ENCODE assay signal across 8 cellular contexts in genomic region chr12:51950682-51951198, GRCh38. TPM values are rescaled to one million over a fixed set of nuclear protein-coding genes. Genes with fewer than 3 reads are reported as not detected.
DNase-seq lines count a peak whose midpoint lies in the region; ATAC-seq, FAIRE-seq and TF ChIP-seq lines count a peak whose summit lies in the region.

No MANE protein-coding gene starts in this region.

- H3K9me3 ChIP-seq in astrocyte (ENCODE audit: insufficient read depth, low read depth, low read length) (no peaks in the 10 kb centered on the region), tibial artery (no peaks in the 10 kb centered on the region)

- H3K36me3 ChIP-seq in astrocyte (ENCODE audit: insufficient read depth, low read length), result no peaks in the 10 kb centered on the region
- H3K36me3 ChIP-seq in tibial artery, result no peaks in the 10 kb centered on the region

- no peak for FAIRE-seq in astrocyte (lab: Jason Lieb, UNC)

- peak overlapping the region; percentile 93 for H2AFZ ChIP-seq in astrocyte (ENCODE audit: low read depth, low read length)

- 2 to 5% methylated on average over 5 of the region's 5 CpGs for WGBS in lower leg skin, 2 donors

- H3K36me3 Mint-ChIP-seq in activated CD4-positive, alpha-beta T cell treated with anti-CD3 and anti-CD28 coated beads, Interleukin-2, amount 10 ng/mL, durations not matched to agents 7 days and 5 days (ENCODE audit: low read depth), result no peaks in the 10 kb centered on the region
- H3K36me3 Mint-ChIP-seq in astrocyte (ENCODE audit: low read depth, unreplicated experiment), result peaks cover 3% of the 10 kb centered on the region

- peak overlapping the region; percentile 82 for H3K9ac ChIP-seq in astrocyte (ENCODE audit: low read length)

- H3K27me3 Mint-ChIP-seq in activated CD4-positive, alpha-beta T cell treated with anti-CD3 and anti-CD28 coated beads, Interleukin-2, amount 10 ng/mL, durations not matched to agents 7 days and 5 days, result peaks cover 36% of the 10 kb centered on the region
- peaks cover 36% of the 10 kb centered on the region for H3K27me3 Mint-ChIP-seq in astrocyte (ENCODE audit: low read depth, unreplicated experiment)

- intact Hi-C loops in lower leg skin (cut with DNase I; ENCODE audit: low total_unique reads), result no loop called here
- intact Hi-C loops in tibial artery (cut with DNase I; ENCODE audit: low total_unique reads), result no loop called here

- H3K27ac ChIP-seq in astrocyte (ENCODE audit: low read depth, low read length) (peak overlapping the region; percentile 31), tibial artery (peak overlapping the region; percentile 63 to 72)

- TF ChIP-seq POLR2A in lower leg skin (IDR thresholded peaks at IDR 0.05), result no peak

- H3K4me1 ChIP-seq in astrocyte (ENCODE audit: insufficient read depth, low read length) (peaks cover 11% of the 10 kb centered on the region), tibial artery (peaks cover 0 to 31% (median 22%) of the 10 kb centered on the region in 4 donors)

- POLR2A ChIA-PET in activated CD4-positive, alpha-beta T cell treated with anti-CD3 and anti-CD28 coated beads, Interleukin-2, amount 10 ng/mL, durations not matched to agents 7 days and 5 days (lab: Charles Lee), result no interaction called here

- peaks cover 17% of the 10 kb centered on the region for H3K27me3 ChIP-seq in astrocyte (ENCODE audit: insufficient read depth, low read length)
- no peaks in the 10 kb centered on the region for H3K27me3 ChIP-seq in tibial artery

- CTCF ChIA-PET in activated CD4-positive, alpha-beta T cell treated with anti-CD3 and anti-CD28 coated beads, Interleukin-2, amount 10 ng/mL, durations not matched to agents 7 days and 5 days (lab: Charles Lee), result interaction anchor here (1.0 kb wide), 1 partner anchor 15 kb away, joined by 4 read pairs; no protein-coding TSS in a partner anchor

- ATAC-seq in HG02938 (IDR thresholded peaks at IDR 0.05; ENCODE audit: unreplicated experiment), result no peak

- H4K20me1 ChIP-seq in astrocyte (ENCODE audit: insufficient read depth, low read length), result peaks cover 34% of the 10 kb centered on the region

- H3K4me1 Mint-ChIP-seq in activated CD4-positive, alpha-beta T cell treated with anti-CD3 and anti-CD28 coated beads, Interleukin-2, amount 10 ng/mL, durations not matched to agents 7 days and 5 days, result peaks cover 28% of the 10 kb centered on the region
- peaks cover 15% of the 10 kb centered on the region for H3K4me1 Mint-ChIP-seq in astrocyte (ENCODE audit: low read depth, unreplicated experiment)

- DNase-seq in activated CD4-positive, alpha-beta T cell treated with anti-CD3 and anti-CD28 coated beads, Interleukin-2, amount 10 ng/mL, durations not matched to agents 7 days and 5 days, result no peak
- DNase-seq in activated CD4-positive, alpha-beta T cell treated with anti-CD3 and anti-CD28 coated beads, Interleukin-2, amount 50 U/mL, for 4 hours, result no peak
- DNase-seq in astrocyte (ENCODE audit: low read depth) (no peak), lower leg skin (ENCODE audit: low spot score in 2 of 2) (no peak), tibial artery (no peak), dermis blood vessel endothelial cell (no peak)
- no peak for DNase-seq in stimulated activated CD4-positive, alpha-beta T cell treated with anti-CD3 and anti-CD28 coated beads, Interleukin-2, amount 100 ng/mL, for 48 hours

- peaks cover 9% of the 10 kb centered on the region for H3K9me3 Mint-ChIP-seq in activated CD4-positive, alpha-beta T cell treated with anti-CD3 and anti-CD28 coated beads, Interleukin-2, amount 10 ng/mL, durations not matched to agents 7 days and 5 days
- H3K9me3 Mint-ChIP-seq in astrocyte (ENCODE audit: unreplicated experiment), result peaks cover 13% of the 10 kb centered on the region

- H3K4me3 ChIP-seq in astrocyte (ENCODE audit: insufficient read depth, low read depth, low read length) (peak overlapping the region; percentile 66), lower leg skin (ENCODE audit: low read depth, poor library complexity, severe bottlenecking) (peak overlapping the region; percentile 37), tibial artery (peak overlapping the region; percentile 99)

- peak overlapping the region; percentile 99 for H3K4me2 ChIP-seq in astrocyte (ENCODE audit: low read length)

- peak overlapping the region; percentile 80 for H3K27ac Mint-ChIP-seq in activated CD4-positive, alpha-beta T cell treated with anti-CD3 and anti-CD28 coated beads, Interleukin-2, amount 10 ng/mL, durations not matched to agents 7 days and 5 days
- H3K27ac Mint-ChIP-seq in astrocyte (ENCODE audit: unreplicated experiment), result peak overlapping the region; percentile 60

- peaks cover 40% of the 10 kb centered on the region for H3K79me2 ChIP-seq in astrocyte (ENCODE audit: insufficient read depth, low read length)

- TF ChIP-seq CTCF in astrocyte (IDR thresholded peaks at IDR 0.05; ENCODE audit: insufficient read depth, low read depth, low read length), result no peak
- TF ChIP-seq CTCF in lower leg skin (IDR thresholded peaks at IDR 0.05), result no peak
- TF ChIP-seq CTCF in tibial artery (IDR thresholded peaks at IDR 0.05), result no peak

- peak overlapping the region; percentile 86 for H3K4me3 Mint-ChIP-seq in activated CD4-positive, alpha-beta T cell treated with anti-CD3 and anti-CD28 coated beads, Interleukin-2, amount 10 ng/mL, durations not matched to agents 7 days and 5 days
- peak overlapping the region; percentile 94 for H3K4me3 Mint-ChIP-seq in astrocyte (ENCODE audit: unreplicated experiment)

RNA-seq across cellular contexts. Expression of gene ACVR1B, which starts 0.8 kb away (rescaled TPM):
- total RNA-seq in activated CD4-positive, alpha-beta T cell treated with anti-CD3 and anti-CD28 coated beads, Interleukin-2, amount 10 ng/mL, durations not matched to agents 7 days and 5 days, result 1 to 10 TPM; 5.5 to 5.7 TPM
- total RNA-seq in astrocyte (13.8 and 15.4 TPM in 2 replicates), lower leg skin (10 to 100 TPM; 67.4 to 87.0 (median 80.5) TPM), dermis blood vessel endothelial cell (9.9 and 17.4 TPM in 2 replicates)

RNA-seq across cellular contexts. Expression of gene ACVRL1, which starts 43.4 kb away (rescaled TPM):
- total RNA-seq in activated CD4-positive, alpha-beta T cell treated with anti-CD3 and anti-CD28 coated beads, Interleukin-2, amount 10 ng/mL, durations not matched to agents 7 days and 5 days, result not detected
- total RNA-seq in astrocyte, result 0.95 and 1.3 TPM in 2 replicates
- 10 to 100 TPM; 12.9 to 99.8 (median 39.9) TPM for total RNA-seq in lower leg skin
- total RNA-seq in dermis blood vessel endothelial cell, result 680 and 721 TPM in 2 replicates

RNA-seq across cellular contexts. Expression of gene TAMALIN, which starts 56.0 kb away (rescaled TPM):
- total RNA-seq in activated CD4-positive, alpha-beta T cell treated with anti-CD3 and anti-CD28 coated beads, Interleukin-2, amount 10 ng/mL, durations not matched to agents 7 days and 5 days, result 1 to 10 TPM; 5.7 to 6.9 TPM
- 9.6 and 12.4 TPM in 2 replicates for total RNA-seq in astrocyte
- total RNA-seq in lower leg skin, result 10 to 100 TPM; 14.6 to 34.2 (median 25.9) TPM
- total RNA-seq in dermis blood vessel endothelial cell, result 35.0 and 49.2 TPM in 2 replicates

Comparison
In these comparisons a context has a peak if more than half of its experiments do, and no peak if none do; other contexts are left out.
1. H3K4me3 ChIP-seq: peak in every context shown above with its lines; median percentile 99 in tibial artery; 66 in astrocyte; 37 in lower leg skin.